In the genomic region with DNA sequence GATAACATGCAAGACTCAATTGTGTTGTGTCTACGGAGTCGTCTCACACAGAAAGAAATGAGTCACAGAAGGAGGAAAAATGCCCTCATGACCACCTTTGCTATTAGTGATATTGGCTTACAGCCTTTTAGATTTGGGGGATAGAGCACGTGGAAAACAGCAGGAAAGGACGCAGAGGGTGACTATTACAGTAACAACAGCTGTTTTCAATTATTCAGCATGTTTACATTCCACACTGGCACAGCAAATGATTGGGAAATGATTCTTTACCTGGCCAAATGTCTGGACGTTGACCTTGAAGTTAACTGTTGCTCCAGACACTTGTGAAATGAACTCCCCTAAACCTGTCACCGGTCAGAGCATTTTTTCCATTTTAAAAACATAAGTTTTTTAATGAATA, we compare ENCODE assay signal across 20 cellular contexts. TPM values are rescaled to one million over a fixed set of nuclear protein-coding genes. Genes with fewer than 3 reads are reported as not detected.
A peak's percentile ranks its signal among the peaks of the same experiment; 100 is the strongest.
DNase-seq lines count a peak whose midpoint lies in the region; ATAC-seq, FAIRE-seq and TF ChIP-seq lines count a peak whose summit lies in the region.
"Had no signal": no experiment of that assay in that cellular context is flagged by ENCODE, and none has a peak within 500 bp of the region (broad histone marks: within the 10 kb centered on the region; RNA-seq: fewer than 3 reads in every experiment).

No MANE protein-coding gene starts in this region.

- H4K8ac ChIP-seq in mesenchymal stem cell (ENCODE audit: low read length) = no peak overlapping the region

- POLR2A ChIA-PET in BJ (lab: Charles Lee) = no interaction called here

- H3K9me3 Mint-ChIP-seq in activated naive CD8-positive, alpha-beta T cell treated with anti-CD3 and anti-CD28 coated beads, Interleukin-2, amount 50 U/mL, for 24 hours = no peaks in the 10 kb centered on the region
- H3K9me3 Mint-ChIP-seq: activated B cell treated with CpG ODN at 0.5 μM for 24 hours; activated naive CD4-positive, alpha-beta T cell treated with anti-CD3 and anti-CD28 coated beads, Interleukin-2, amount 50 U/mL, for 72 hours had no signal

- FAIRE-seq in endometrium (lab: Jason Lieb, UNC) = peak; percentile 63

- H3K9me3 ChIP-seq in mesenchymal stem cell (ENCODE audit: control insufficient read depth, low read length) (no peaks in the 10 kb centered on the region), HAP-1 (no peaks in the 10 kb centered on the region)
- H3K9me3 ChIP-seq in effector memory CD4-positive, alpha-beta T cell (ENCODE audit: control insufficient read depth, low read length) = no peaks in the 10 kb centered on the region
- H3K9me3 ChIP-seq: BE2C, prostate gland, thyroid gland had no signal

- ATAC-seq in activated naive CD8-positive, alpha-beta T cell treated with anti-CD3 and anti-CD28 coated beads, Interleukin-2, amount 50 U/mL, for 24 hours = no peak
- ATAC-seq: activated naive CD4-positive, alpha-beta T cell treated with anti-CD3 and anti-CD28 coated beads, Interleukin-2, amount 50 U/mL, for 72 hours; esophagus mucosa had no signal

- no peak overlapping the region for H2AK5ac ChIP-seq in mesenchymal stem cell (ENCODE audit: low read length, severe bottlenecking)

- H3K23ac ChIP-seq in mesenchymal stem cell (ENCODE audit: low read length in 2 of 2) = no peak overlapping the region

- H3K27me3 ChIP-seq in BJ (ENCODE audit: control insufficient read depth, insufficient read depth, low read length) (no peaks in the 10 kb centered on the region), mesenchymal stem cell (ENCODE audit: control insufficient read depth in 1 of 2, insufficient read depth in 1 of 2, low read length in 2 of 2) (no peaks in the 10 kb centered on the region), HAP-1 (ENCODE audit: low read depth) (no peaks in the 10 kb centered on the region)
- no peaks in the 10 kb centered on the region for H3K27me3 ChIP-seq in effector memory CD4-positive, alpha-beta T cell (replicated peaks; ENCODE audit: control insufficient read depth, insufficient read depth, low read length, poor library complexity, severe bottlenecking)
- H3K27me3 ChIP-seq: BE2C, thyroid gland had no signal

- H3K4ac ChIP-seq in mesenchymal stem cell (ENCODE audit: low read depth in 1 of 2, low read length in 2 of 2) = no peak overlapping the region

- no peak for TF ChIP-seq CTCF in BJ (IDR thresholded peaks at IDR 0.05; ENCODE audit: insufficient read depth, low read depth, low read length)

- peak; percentile 66 for DNase-seq in BJ (ENCODE audit: low read depth)
- peak; percentile 66 for DNase-seq in LHCN-M2 (ENCODE audit: low read depth)
- peak; percentile 9 for DNase-seq in mesenchymal stem cell
- DNase-seq in activated naive CD8-positive, alpha-beta T cell treated with anti-CD3 and anti-CD28 coated beads, Interleukin-2, amount 50 U/mL, for 24 hours = no peak
- DNase-seq in activated T-cell treated with anti-CD3 and anti-CD28 coated beads for 4 hours = no peak
- DNase-seq in effector memory CD4-positive, alpha-beta T cell = no peak
- no peak for DNase-seq in HAP-1 (ENCODE audit: low spot score in 2 of 2)
- DNase-seq: activated B cell treated with CpG ODN at 0.5 μM for 24 hours; activated CD8-positive, alpha-beta memory T cell treated with anti-CD3 and anti-CD28 coated beads, Interleukin-2, amount 50 U/mL, for 48 hours; BE2C; DMS53; MV-4-11; stimulated activated CD4-positive, alpha-beta T cell treated with anti-CD3 and anti-CD28 coated beads, Interleukin-2, amount 100 ng/mL, for 24 hours; stimulated activated CD8-positive, alpha-beta memory T cell treated with anti-CD3 and anti-CD28 coated beads, Interleukin-4, amount 100 ng/mL, for 48 hours; SW 1271; thyroid gland had no signal

- no peak overlapping the region for H3K14ac ChIP-seq in mesenchymal stem cell (ENCODE audit: low read length in 2 of 2)

- no peak overlapping the region for H4K91ac ChIP-seq in mesenchymal stem cell (ENCODE audit: low read length)

- no peaks in the 10 kb centered on the region for H3K36me3 ChIP-seq in BJ (ENCODE audit: control insufficient read depth, insufficient read depth, low read length)
- H3K36me3 ChIP-seq in mesenchymal stem cell (ENCODE audit: control insufficient read depth in 1 of 2, insufficient read depth in 2 of 2, low read depth in 1 of 2, low read length in 2 of 2) = peaks cover 0 to 17% of the 10 kb centered on the region in 2 experiments
- H3K36me3 ChIP-seq in effector memory CD4-positive, alpha-beta T cell (ENCODE audit: control insufficient read depth, insufficient read depth, low read length) = no peaks in the 10 kb centered on the region
- no peaks in the 10 kb centered on the region; the same call in 1 of the 2 replicates for H3K36me3 ChIP-seq in HAP-1 (replicated peaks)
- H3K36me3 ChIP-seq: prostate gland, thyroid gland had no signal

- H3K27ac ChIP-seq in mesenchymal stem cell (ENCODE audit: low read length, poor library complexity, severe bottlenecking) = no peak overlapping the region
- no peak overlapping the region for H3K27ac ChIP-seq in effector memory CD4-positive, alpha-beta T cell (ENCODE audit: insufficient read depth, low read length, poor library complexity, severe bottlenecking)
- H3K27ac ChIP-seq: prostate gland, thyroid gland had no signal

- WGBS in mesenchymal stem cell = 55% methylated on average over 5 of the region's 6 CpGs

- H2AFZ ChIP-seq in mesenchymal stem cell (ENCODE audit: low read depth, low read length) = no peak overlapping the region

- no peak overlapping the region for H2BK12ac ChIP-seq in mesenchymal stem cell (ENCODE audit: low read length in 2 of 2)

- peaks cover 1% of the 10 kb centered on the region for H3K27me3 Mint-ChIP-seq in activated naive CD8-positive, alpha-beta T cell treated with anti-CD3 and anti-CD28 coated beads, Interleukin-2, amount 50 U/mL, for 24 hours
- H3K27me3 Mint-ChIP-seq: activated B cell treated with CpG ODN at 0.5 μM for 24 hours had no signal

- H3K4me3 Mint-ChIP-seq in activated naive CD8-positive, alpha-beta T cell treated with anti-CD3 and anti-CD28 coated beads, Interleukin-2, amount 50 U/mL, for 24 hours = no peak overlapping the region
- H3K4me3 Mint-ChIP-seq: activated B cell treated with CpG ODN at 0.5 μM for 24 hours had no signal

- H3K79me1 ChIP-seq in mesenchymal stem cell (replicated peaks; ENCODE audit: low read length, poor library complexity, severe bottlenecking) = no peaks in the 10 kb centered on the region

- no peak overlapping the region for H3K18ac ChIP-seq in mesenchymal stem cell (ENCODE audit: low read depth in 1 of 2, low read length in 2 of 2)

- no peak overlapping the region for H2BK120ac ChIP-seq in mesenchymal stem cell (ENCODE audit: low read depth, low read length)

- no peaks in the 10 kb centered on the region for H3K4me1 ChIP-seq in mesenchymal stem cell (ENCODE audit: control insufficient read depth, insufficient read depth, low read depth, low read length)
- no peaks in the 10 kb centered on the region for H3K4me1 ChIP-seq in effector memory CD4-positive, alpha-beta T cell (ENCODE audit: control insufficient read depth, insufficient read depth, low read length, poor library complexity, severe bottlenecking)
- no peaks in the 10 kb centered on the region for H3K4me1 ChIP-seq in HAP-1
- H3K4me1 ChIP-seq: BE2C, prostate gland, thyroid gland had no signal

- H2BK15ac ChIP-seq in mesenchymal stem cell (ENCODE audit: low read depth, poor library complexity, severe bottlenecking) = no peak overlapping the region

- peaks cover 26% of the 10 kb centered on the region for H3K36me3 Mint-ChIP-seq in activated naive CD8-positive, alpha-beta T cell treated with anti-CD3 and anti-CD28 coated beads, Interleukin-2, amount 50 U/mL, for 24 hours (ENCODE audit: low read depth)

- no peak overlapping the region for H3K4me3 ChIP-seq in BJ (ENCODE audit: low read depth, low read length)
- H3K4me3 ChIP-seq in mesenchymal stem cell (ENCODE audit: insufficient read depth in 1 of 2, low read depth in 1 of 2, low read length in 2 of 2) = no peak overlapping the region
- no peak overlapping the region for H3K4me3 ChIP-seq in effector memory CD4-positive, alpha-beta T cell (ENCODE audit: insufficient read depth, low read depth, low read length, poor library complexity, severe bottlenecking)
- no peak overlapping the region for H3K4me3 ChIP-seq in HAP-1
- H3K4me3 ChIP-seq: prostate gland, thyroid gland had no signal

- in situ Hi-C loops in HAP-1 (cut with MboI; ENCODE audit: low sequenced_read_pairs) = no loop called here

- no peak overlapping the region for H3K27ac Mint-ChIP-seq in activated naive CD8-positive, alpha-beta T cell treated with anti-CD3 and anti-CD28 coated beads, Interleukin-2, amount 50 U/mL, for 24 hours
- H3K27ac Mint-ChIP-seq: activated B cell treated with CpG ODN at 0.5 μM for 24 hours had no signal

- no peaks in the 10 kb centered on the region for H3K4me1 Mint-ChIP-seq in activated naive CD8-positive, alpha-beta T cell treated with anti-CD3 and anti-CD28 coated beads, Interleukin-2, amount 50 U/mL, for 24 hours
- H3K4me1 Mint-ChIP-seq: activated B cell treated with CpG ODN at 0.5 μM for 24 hours had no signal

- no peak overlapping the region for H3K9ac ChIP-seq in mesenchymal stem cell (ENCODE audit: low read length)

- H2BK5ac ChIP-seq in mesenchymal stem cell (ENCODE audit: low read depth, low read length, poor library complexity, severe bottlenecking) = no peak overlapping the region

- CTCF ChIA-PET in BJ (lab: Yijun Ruan, JAX) = interaction anchor here (0.8 to 2.7 kb wide), 3 partner anchors 12 to 576 kb away, joined by 3 to 12 read pairs (median 8); no protein-coding TSS in a partner anchor

- no peak overlapping the region for H3K4me2 ChIP-seq in mesenchymal stem cell (ENCODE audit: low read length, poor library complexity, severe bottlenecking)

RNA-seq across cellular contexts. Expression of gene APTX, which starts 46.8 kb away (rescaled TPM):
- polyA plus RNA-seq in BJ (2011; rRNA removed) = 24.0 and 38.3 TPM in 2 replicates
- polyA minus RNA-seq in BJ (2011; rRNA and poly(A)+ RNA removed) = 10.3 and 12.9 TPM in 2 replicates
- total RNA-seq in LHCN-M2 (2014; rRNA removed) = 39.0 and 43.7 TPM in 2 replicates
- polyA plus RNA-seq in LHCN-M2 (2012) = 31.7 TPM
- 24.7 TPM for polyA plus RNA-seq in mesenchymal stem cell (2013, experiment 1 of 2)
- 25.6 TPM for polyA plus RNA-seq in mesenchymal stem cell (2013, experiment 2 of 2)

Comparison
In these comparisons a context has a peak if more than half of its experiments do, and no peak if none do; other contexts are left out.
1. DNase-seq: peak in BJ (single experiment), LHCN-M2 (single experiment) and mesenchymal stem cell (single experiment); none in activated naive CD8-positive, alpha-beta T cell treated with anti-CD3 and anti-CD28 coated beads, Interleukin-2, amount 50 U/mL, for 24 hours (single experiment), activated T-cell treated with anti-CD3 and anti-CD28 coated beads for 4 hours (single experiment), effector memory CD4-positive, alpha-beta T cell (0 of 3) and HAP-1 (0 of 2).